9 cellular contexts compared by ENCODE assay signal in the genomic region with DNA sequence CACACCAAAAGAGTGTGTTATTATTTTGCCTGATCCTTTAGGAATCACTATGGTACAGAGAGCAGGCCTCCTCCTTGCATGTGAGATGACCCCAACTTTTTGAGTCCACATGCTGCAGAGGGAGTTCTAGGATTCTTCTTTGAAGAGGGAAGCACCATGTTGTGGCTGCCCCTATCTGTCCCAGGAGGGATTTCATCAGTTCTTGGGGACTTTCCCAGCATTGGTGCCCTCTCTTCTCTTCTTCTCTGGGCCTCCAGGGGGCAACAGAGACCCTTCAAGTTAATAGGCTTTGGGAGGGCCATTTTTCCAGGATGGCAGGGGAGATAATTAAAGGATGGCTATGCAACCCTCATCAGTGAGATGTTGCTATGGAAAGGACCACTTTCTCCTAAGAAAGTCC. TPM values are rescaled to one million over a fixed set of nuclear protein-coding genes. Genes with fewer than 3 reads are reported as not detected.
DNase-seq lines count a peak whose midpoint lies in the region; ATAC-seq and TF ChIP-seq lines count a peak whose summit lies in the region.
"Had no signal": no experiment of that assay in that cellular context is flagged by ENCODE, and none has a peak within 500 bp of the region (broad histone marks: within the 10 kb centered on the region; RNA-seq: fewer than 3 reads in every experiment).

No MANE protein-coding gene starts in this region.

- no peak overlapping the region for H3K4me3 Mint-ChIP-seq in mesothelial cell of epicardium
- H3K4me3 Mint-ChIP-seq: central memory CD8-positive, alpha-beta T cell had no signal

- DNase-seq in NCI-H446 (lab: John Stamatoyannopoulos, UW) (peak; percentile 10 to 25), NCI-H446 treated with DMSO at 0.1 percent for 48 hours (lab: John Stamatoyannopoulos, UW) (no peak), UCSD-AML1 (lab: John Stamatoyannopoulos, UW; ENCODE audit: unreplicated experiment) (peak; percentile 17), mesothelial cell of epicardium (ENCODE audit: low spot score in 2 of 2, unreplicated experiment in 2 of 2) (no peak), NCI-H1105 treated with DMSO at 0.1 percent for 48 hours (lab: John Stamatoyannopoulos, UW) (no peak), NOMO-1 treated with dmso at 0.1 percent for 144 hours (lab: John Stamatoyannopoulos, UW; ENCODE audit: unreplicated experiment) (no peak)

- peak; percentile 23 for TF ChIP-seq CTCF in mesothelial cell of epicardium (IDR thresholded peaks at IDR 0.05; ENCODE audit: unreplicated experiment)

- H3K9me3 Mint-ChIP-seq in mesothelial cell of epicardium = no peaks in the 10 kb centered on the region
- H3K9me3 Mint-ChIP-seq: central memory CD8-positive, alpha-beta T cell had no signal

- H3K27ac Mint-ChIP-seq in mesothelial cell of epicardium = no peak overlapping the region

- ATAC-seq in GM19452 (IDR thresholded peaks at IDR 0.05; ENCODE audit: unreplicated experiment) (peak; percentile 90), HG03442 (IDR thresholded peaks at IDR 0.05; ENCODE audit: unreplicated experiment) (peak; percentile 98)

- H3K27me3 Mint-ChIP-seq in mesothelial cell of epicardium (ENCODE audit: low read depth) = peaks cover 4% of the 10 kb centered on the region

- no peaks in the 10 kb centered on the region for H3K36me3 Mint-ChIP-seq in mesothelial cell of epicardium

- no peaks in the 10 kb centered on the region for H3K4me1 Mint-ChIP-seq in mesothelial cell of epicardium
- H3K4me1 Mint-ChIP-seq: central memory CD8-positive, alpha-beta T cell had no signal

RNA-seq across cellular contexts. Expression of a gene that starts 3.6 kb away (rescaled TPM):
- total RNA-seq in mesothelial cell of epicardium = 0.13 to 0.18 TPM in 2 of 3 replicates, not detected in the other

RNA-seq across cellular contexts. Expression of a gene that starts 14.0 kb away (rescaled TPM):
- not detected in 3 replicates for total RNA-seq in mesothelial cell of epicardium

RNA-seq across cellular contexts. Expression of a gene that starts 49.0 kb away (rescaled TPM):
- total RNA-seq in mesothelial cell of epicardium = not detected in 3 replicates

Comparison
In these comparisons a context has a peak if more than half of its experiments do, and no peak if none do; other contexts are left out.
1. DNase-seq: peak in NCI-H446 (2 of 2) and UCSD-AML1 (single experiment); none in NCI-H446 treated with DMSO at 0.1 percent for 48 hours (single experiment), mesothelial cell of epicardium (0 of 2), NCI-H1105 treated with DMSO at 0.1 percent for 48 hours (single experiment) and NOMO-1 treated with dmso at 0.1 percent for 144 hours (single experiment).